Comparison of ENCODE assay signal across 1 cellular context in genomic region chr7:3370068-3370704, GRCh38.
TF ChIP-seq lines count a peak whose summit lies in the region.

No MANE protein-coding gene starts in this region.

TF ChIP-seq in SK-N-SH treated with all-trans-retinoic acid at 6 μM for 48 hours, 23 proteins besides CTCF, POLR2A, EP300 and RAD21 (continued from another document):
- TF ChIP-seq CREB5 (CRISPR knock-in tag; IDR thresholded peaks at IDR 0.05; ENCODE audit: low read depth) (no peak), BACH2 (CRISPR knock-in tag; IDR thresholded peaks at IDR 0.05; ENCODE audit: borderline replicate concordance) (no peak), ZNF8 (CRISPR knock-in tag; IDR thresholded peaks at IDR 0.05) (no peak)
TF ChIP-seq in SK-N-SH treated with all-trans-retinoic acid at 6 μM for 48 hours: peak in this region for 0.
